17 cellular contexts compared by ENCODE assay signal in genomic region chr14:68741481-68741799, GRCh38.
"Had no signal": no experiment of that assay in that cellular context is flagged by ENCODE, and none has a peak within 500 bp of the region (broad histone marks: within the 10 kb centered on the region; RNA-seq: fewer than 3 reads in every experiment).

No MANE protein-coding gene starts in this region.

- DNase-seq: activated CD4-positive, alpha-beta T cell treated with anti-CD3 and anti-CD28 coated beads for 1 hour; activated CD4-positive, alpha-beta T cell treated with anti-CD3 and anti-CD28 coated beads, Interleukin-2, amount 50 U/mL, for 1 hour; activated CD8-positive, alpha-beta T cell treated with anti-CD3 and anti-CD28 coated beads, Interleukin-2, amount 10 ng/mL, durations not matched to agents 7 days and 5 days; nephron progenitor cell; right lobe of liver; stimulated activated CD4-positive, alpha-beta T cell treated with anti-CD3 and anti-CD28 coated beads, Interleukin-1b, Interleukin-23, amount 100 ng/mL, for 48 hours; testis; uterus had no signal

- H3K9me3 ChIP-seq: breast epithelium, gastroesophageal sphincter, right lobe of liver, testis, uterus had no signal

- ATAC-seq: activated CD8-positive, alpha-beta T cell treated with anti-CD3 and anti-CD28 coated beads, Interleukin-2, amount 10 ng/mL, durations not matched to agents 7 days and 5 days; gastroesophageal sphincter had no signal

- H2AFZ ChIP-seq: parathyroid adenoma had no signal

- H3K27me3 Mint-ChIP-seq: central memory CD8-positive, alpha-beta T cell had no signal

- H3K36me3 ChIP-seq: breast epithelium, gastroesophageal sphincter, right lobe of liver, uterus had no signal

- H3K4me3 ChIP-seq: breast epithelium, dorsolateral prefrontal cortex, gastroesophageal sphincter, right lobe of liver, skin epidermis, testis, uterus had no signal

- H3K27ac Mint-ChIP-seq: activated CD8-positive, alpha-beta T cell treated with anti-CD3 and anti-CD28 coated beads, Interleukin-2, amount 10 ng/mL, durations not matched to agents 7 days and 5 days; nephron progenitor cell; T-helper 2 cell treated with Interferon-gamma antibody and Interleukin-4, amounts not matched to agents 5 μg/mL and 100 μg/mL, for 36 hours had no signal

- H3K79me2 ChIP-seq: parathyroid adenoma had no signal

- H3K4me1 ChIP-seq: breast epithelium, right lobe of liver had no signal

- FAIRE-seq: colon had no signal

- H3K9ac ChIP-seq: parathyroid adenoma had no signal

- H3K9me3 Mint-ChIP-seq: central memory CD8-positive, alpha-beta T cell had no signal

- H3K27ac ChIP-seq: breast epithelium, dorsolateral prefrontal cortex, gastroesophageal sphincter, parathyroid adenoma, right lobe of liver, testis, uterus, VCaP had no signal

- H3K4me3 Mint-ChIP-seq: activated CD8-positive, alpha-beta T cell treated with anti-CD3 and anti-CD28 coated beads, Interleukin-2, amount 10 ng/mL, durations not matched to agents 7 days and 5 days; central memory CD8-positive, alpha-beta T cell; nephron progenitor cell; T-helper 2 cell treated with Interferon-gamma antibody and Interleukin-4, amounts not matched to agents 5 μg/mL and 100 μg/mL, for 36 hours had no signal

- H3K27me3 ChIP-seq: breast epithelium, dorsolateral prefrontal cortex, gastroesophageal sphincter, right lobe of liver, testis, uterus had no signal
